In genomic region chr2:65432227-65433190, GRCh38 we compare ENCODE assay signal across 1 cellular context.
TF ChIP-seq lines count a peak whose summit lies in the region.

TSS of gene SPRED2 (minus strand) at chr2:65432599. CDS start at chr2:65431987, 612 bp downstream.

TF ChIP-seq in K562, 482 proteins besides CTCF, POLR2A, EP300 and RAD21 (continued from another document and continues in another):
- TF ChIP-seq CLOCK (CRISPR knock-in tag; IDR thresholded peaks at IDR 0.05; ENCODE audit: borderline replicate concordance) (no peak), PHB2 (IDR thresholded peaks at IDR 0.05; ENCODE audit: low read depth) (no peak), ZNF277 (CRISPR knock-in tag; IDR thresholded peaks at IDR 0.05; ENCODE audit: borderline replicate concordance) (no peak), DEAF1 (CRISPR knock-in tag; IDR thresholded peaks at IDR 0.05) (no peak), ZHX1 (conservative IDR thresholded peaks at IDR 0.05; ENCODE audit: low read length) (no peak; the same call in 1 of the 2 replicates), CREB3 (tag; conservative IDR thresholded peaks at IDR 0.05; ENCODE audit: low read depth) (no peak), POU5F1 (IDR thresholded peaks at IDR 0.05; ENCODE audit: borderline replicate concordance, low read depth, low read length, partially characterized antibody) (no peak), KHSRP (IDR thresholded peaks at IDR 0.05) (no peak), HMGN3 (IDR thresholded peaks at IDR 0.05; ENCODE audit: borderline replicate concordance, extremely low read depth, insufficient read length, low read depth, low read length) (peak; percentile 89), KDM2B (CRISPR knock-in tag; IDR thresholded peaks at IDR 0.05) (0 out of 2 replicates have a peak, but pooled peaks have one; percentile 13), TEAD2 (tag; IDR thresholded peaks at IDR 0.05) (no peak), RBFOX2 (IDR thresholded peaks at IDR 0.05; ENCODE audit: low read depth, low read length) (peak; percentile 81), CBX2 (IDR thresholded peaks at IDR 0.05; ENCODE audit: insufficient read depth, low read length, poor library complexity, severe bottlenecking) (no peak), NFIX (CRISPR knock-in tag; IDR thresholded peaks at IDR 0.05; ENCODE audit: low read depth) (no peak), ID3 (CRISPR knock-in tag; IDR thresholded peaks at IDR 0.05) (no peak), ID3 (tag; IDR thresholded peaks at IDR 0.05) (no peak), SRSF9 (IDR thresholded peaks at IDR 0.05; ENCODE audit: borderline replicate concordance, low read depth, low read length) (no peak), BMI1 (IDR thresholded peaks at IDR 0.05; ENCODE audit: low read length) (no peak), GABPB1 (CRISPR knock-in tag; IDR thresholded peaks at IDR 0.05) (peak; percentile 72; the same call in 1 of the 2 replicates), RB1 (IDR thresholded peaks at IDR 0.05; ENCODE audit: low read depth) (peak; percentile 85; the same call in 1 of the 2 replicates), KLF6 (CRISPR knock-in tag; IDR thresholded peaks at IDR 0.05; ENCODE audit: borderline replicate concordance) (peak; percentile 39; the same call in 1 of the 2 replicates), RNF219 (CRISPR knock-in tag; IDR thresholded peaks at IDR 0.05) (no peak), PCBP2 (IDR thresholded peaks at IDR 0.05; ENCODE audit: low read depth, low read length, poor library complexity, severe bottlenecking) (no peak), SIRT6 (IDR thresholded peaks at IDR 0.05; ENCODE audit: low read depth, low read length) (no peak), RBM25 (IDR thresholded peaks at IDR 0.05; ENCODE audit: low read depth, low read length, severe bottlenecking) (no peak), ZNF133 (CRISPR knock-in tag; IDR thresholded peaks at IDR 0.05) (no peak), ZFP91 (CRISPR knock-in tag; IDR thresholded peaks at IDR 0.05) (no peak), ZNF280B (CRISPR knock-in tag; IDR thresholded peaks at IDR 0.05) (no peak), ZNF830 (CRISPR knock-in tag; IDR thresholded peaks at IDR 0.05) (no peak), TEAD4 (IDR thresholded peaks at IDR 0.05; ENCODE audit: low read length) (peak; percentile 68), TEAD4 (CRISPR knock-in tag; IDR thresholded peaks at IDR 0.05; ENCODE audit: borderline replicate concordance) (no peak), TCF3 (CRISPR knock-in tag; IDR thresholded peaks at IDR 0.05) (0 out of 2 replicates have a peak, but pooled peaks have one; percentile 23), FOXP4 (CRISPR knock-in tag; IDR thresholded peaks at IDR 0.05; ENCODE audit: borderline replicate concordance) (no peak), VEZF1 (CRISPR knock-in tag; IDR thresholded peaks at IDR 0.05) (peak; percentile 96), HNRNPLL (IDR thresholded peaks at IDR 0.05; ENCODE audit: low read depth, low read length, poor library complexity, severe bottlenecking) (peak; percentile 62), ZNF75A (CRISPR knock-in tag; IDR thresholded peaks at IDR 0.05) (no peak), NR2C1 (IDR thresholded peaks at IDR 0.05) (no peak), NR2C1 (tag; IDR thresholded peaks at IDR 0.05) (no peak), ZNF140 (CRISPR knock-in tag; IDR thresholded peaks at IDR 0.05) (no peak), ZNF146 (CRISPR knock-in tag; IDR thresholded peaks at IDR 0.05; ENCODE audit: unreplicated experiment) (no peak), ZFX (CRISPR knock-in tag; IDR thresholded peaks at IDR 0.05) (peak; percentile 73), ZNF311 (CRISPR knock-in tag; IDR thresholded peaks at IDR 0.05) (no peak), ZNF785 (CRISPR knock-in tag; IDR thresholded peaks at IDR 0.05) (no peak), NFE2 (IDR thresholded peaks at IDR 0.05; ENCODE audit: low read depth) (no peak), RBBP5 (IDR thresholded peaks at IDR 0.05; ENCODE audit: borderline replicate concordance, insufficient read depth, low read length, poor library complexity, severe bottlenecking) (peak; percentile 22), POLR2AphosphoS5 (IDR thresholded peaks at IDR 0.05; ENCODE audit: control insufficient read depth, insufficient read depth, low read depth, low read length) (peak; percentile 82)
